ENCODE assay signal across 9 cellular contexts in genomic region chr22:20566420-20567260, GRCh38. TPM values are rescaled to one million over a fixed set of nuclear protein-coding genes. Genes with fewer than 3 reads are reported as not detected.
DNase-seq lines count a peak whose midpoint lies in the region; ATAC-seq, FAIRE-seq and TF ChIP-seq lines count a peak whose summit lies in the region.
"Had no signal": no experiment of that assay in that cellular context is flagged by ENCODE, and none has a peak within 500 bp of the region (broad histone marks: within the 10 kb centered on the region; RNA-seq: fewer than 3 reads in every experiment).

No MANE protein-coding gene starts in this region.

- no peak for TF ChIP-seq CTCF in D721Med (IDR thresholded peaks at IDR 0.05; ENCODE audit: insufficient read depth, missing control alignments)

- no peaks in the 10 kb centered on the region for H3K9me3 Mint-ChIP-seq in activated CD4-positive, alpha-beta T cell treated with anti-CD3 and anti-CD28 coated beads for 36 hours (ENCODE audit: low read depth)
- H3K9me3 Mint-ChIP-seq: neural crest cell had no signal

- no peak overlapping the region for H3K27ac Mint-ChIP-seq in activated CD4-positive, alpha-beta T cell treated with anti-CD3 and anti-CD28 coated beads for 36 hours

- H3K36me3 Mint-ChIP-seq in activated CD4-positive, alpha-beta T cell treated with anti-CD3 and anti-CD28 coated beads for 36 hours (ENCODE audit: low read depth) = peaks cover 79% of the 10 kb centered on the region

- intact Hi-C loops in activated CD4-positive, alpha-beta T cell treated with anti-CD3 and anti-CD28 coated beads for 36 hours (cut with DNase I, micrococcal nuclease) = loop anchor here (5.0 to 10.0 kb wide), 4 partner anchors 41 to 142 kb away; partner anchors contain the start of gene MED15 (in 1 of the 2)

- peaks cover 90% of the 10 kb centered on the region for H3K4me1 Mint-ChIP-seq in activated CD4-positive, alpha-beta T cell treated with anti-CD3 and anti-CD28 coated beads for 36 hours

- no peaks in the 10 kb centered on the region for H3K27me3 Mint-ChIP-seq in activated CD4-positive, alpha-beta T cell treated with anti-CD3 and anti-CD28 coated beads for 36 hours

- H3K4me3 Mint-ChIP-seq in activated CD4-positive, alpha-beta T cell treated with anti-CD3 and anti-CD28 coated beads for 36 hours = no peak overlapping the region
- H3K4me3 Mint-ChIP-seq: neural crest cell had no signal

- ATAC-seq in activated CD4-positive, alpha-beta T cell treated with anti-CD3 and anti-CD28 coated beads for 36 hours = peak; percentile 42
- no peak for ATAC-seq in HG03469 (IDR thresholded peaks at IDR 0.05; ENCODE audit: unreplicated experiment)

- POLR2A ChIA-PET in activated CD4-positive, alpha-beta T cell treated with anti-CD3 and anti-CD28 coated beads for 36 hours (lab: Charles Lee) = interaction anchor here (0.7 to 1.2 kb wide), 3 partner anchors 13 to 58 kb away, joined by 3 read pairs; no protein-coding TSS in a partner anchor

- DNase-seq in COLO829 (ENCODE audit: low spot score) (peak; percentile 52), dedifferentiated amniotic fluid mesenchymal stem cell (ENCODE audit: extremely low spot score) (peak; percentile 78), putamen (ENCODE audit: low spot score) (peak; percentile 36), GF-D8 (lab: John Stamatoyannopoulos, UW) (no peak), NCI-H1694 (lab: John Stamatoyannopoulos, UW) (no peak), D721Med (ENCODE audit: insufficient read length, low spot score) (no peak)
- peak; percentile 66 for DNase-seq in activated CD4-positive, alpha-beta T cell treated with anti-CD3 and anti-CD28 coated beads for 36 hours

- FAIRE-seq in D721Med (lab: Jason Lieb, UNC) = no peak

- CTCF ChIA-PET in activated CD4-positive, alpha-beta T cell treated with anti-CD3 and anti-CD28 coated beads for 36 hours (lab: Charles Lee) = interaction anchor here (0.6 to 13.1 kb wide), 5 partner anchors 15 to 175 kb away, joined by 4 to 185 read pairs (median 5); partner anchors contain the start of gene MED15

RNA-seq across cellular contexts. Expression of gene MED15, which starts 59.2 kb away (rescaled TPM):
- 100 to 1,000 TPM in 1 of 2 experiments, 10 to 100 TPM in 1; 84.4 to 107 TPM for total RNA-seq in activated CD4-positive, alpha-beta T cell treated with anti-CD3 and anti-CD28 coated beads for 36 hours

Comparison
In these comparisons a context has a peak if more than half of its experiments do, and no peak if none do; other contexts are left out.
1. DNase-seq: peak in COLO829 (single experiment), activated CD4-positive, alpha-beta T cell treated with anti-CD3 and anti-CD28 coated beads for 36 hours (single experiment), dedifferentiated amniotic fluid mesenchymal stem cell (single experiment) and putamen (single experiment); none in GF-D8 (single experiment), NCI-H1694 (single experiment) and D721Med (single experiment).